28 cellular contexts compared by ENCODE assay signal in genomic region chr9:100196215-100196614, GRCh38.
A peak's percentile ranks its signal among the peaks of the same experiment; 100 is the strongest.
DNase-seq lines count a peak whose midpoint lies in the region; ATAC-seq and TF ChIP-seq lines count a peak whose summit lies in the region.
"Had no signal": no experiment of that assay in that cellular context is flagged by ENCODE, and none has a peak within 500 bp of the region (broad histone marks: within the 10 kb centered on the region; RNA-seq: fewer than 3 reads in every experiment).

No MANE protein-coding gene starts in this region.

- no peaks in the 10 kb centered on the region for H3K4me1 ChIP-seq in mesodermal cell (ENCODE audit: control insufficient read depth, insufficient read depth, low read length, poor library complexity, severe bottlenecking)
- H3K4me1 ChIP-seq: A549, SJCRH30 had no signal

- H3K27me3 Mint-ChIP-seq in T-helper 2 cell treated with Interferon-gamma antibody and Interleukin-4, amounts not matched to agents 5 μg/mL and 100 μg/mL, for 36 hours (ENCODE audit: low read depth), result no peaks in the 10 kb centered on the region
- H3K27me3 Mint-ChIP-seq: CD4-positive, alpha-beta memory T cell had no signal

- H3K27ac Mint-ChIP-seq in T-helper 2 cell treated with Interferon-gamma antibody and Interleukin-4, amounts not matched to agents 5 μg/mL and 100 μg/mL, for 36 hours, result no peak overlapping the region
- H3K27ac Mint-ChIP-seq: CD4-positive, alpha-beta memory T cell had no signal

- H3K36me3 Mint-ChIP-seq in T-helper 2 cell treated with Interferon-gamma antibody and Interleukin-4, amounts not matched to agents 5 μg/mL and 100 μg/mL, for 36 hours (ENCODE audit: low read depth), result peaks cover 9% of the 10 kb centered on the region

- no peak overlapping the region for H3K4me3 ChIP-seq in mesodermal cell (ENCODE audit: extremely low read depth, insufficient read depth, low read length, poor library complexity, severe bottlenecking)
- H3K4me3 ChIP-seq: A549, SJCRH30 had no signal

- peaks cover 26% of the 10 kb centered on the region for H3K9me3 Mint-ChIP-seq in T-helper 2 cell treated with Interferon-gamma antibody and Interleukin-4, amounts not matched to agents 5 μg/mL and 100 μg/mL, for 36 hours

- no peak for ATAC-seq in HG02884 (IDR thresholded peaks at IDR 0.05; ENCODE audit: unreplicated experiment)
- ATAC-seq: A549, HepG2, PC-3, Right ventricle myocardium inferior had no signal

- WGBS in mesodermal cell (ENCODE audit: insufficient coverage in 2 of 2), 2 experiments, result 58 to 67% methylated on average over 1 to 2 of the region's 3 CpGs

- H3K4me1 Mint-ChIP-seq in T-helper 2 cell treated with Interferon-gamma antibody and Interleukin-4, amounts not matched to agents 5 μg/mL and 100 μg/mL, for 36 hours (ENCODE audit: low read depth), result no peaks in the 10 kb centered on the region
- H3K4me1 Mint-ChIP-seq: CD4-positive, alpha-beta memory T cell had no signal

- peak; percentile 41 for DNase-seq in DMS 273 (lab: John Stamatoyannopoulos, UW; ENCODE audit: unreplicated experiment)
- peak; percentile 16 for DNase-seq in ELF-1 (ENCODE audit: low read depth, low spot score)
- peak; percentile 26 to 83 for DNase-seq in erythroblast (lab: John Stamatoyannopoulos, UW)
- no peak for DNase-seq in GOT3 (lab: John Stamatoyannopoulos, UW)
- DNase-seq in cortex of kidney (lab: John Stamatoyannopoulos, UW), result no peak
- DNase-seq in T-helper 2 cell treated with Interferon-gamma antibody and Interleukin-4, amounts not matched to agents 5 μg/mL and 100 μg/mL, for 36 hours (ENCODE audit: low spot score), result no peak
- DNase-seq: C1 segment of cervical spinal cord; CD4-positive, alpha-beta memory T cell; COR-L47; DMS79; EL; GF-D8; Kasumi-1; NCI-H1092 treated with DMSO at 0.1 percent for 48 hours; NCI-H1436; NCI-H187; NCI-H2081 treated with DMSO at 0.1 percent for 48 hours; NCI-H446; NCI-H524 treated with DMSO at 0.1 percent for 48 hours; NCI-H774; NK-92 treated with Interleukin-12 subunit alpha and Interleukin-12 subunit beta, amount 100 ng/mL, for 24 hours; PC-3; SJCRH30 had no signal

- H3K27ac ChIP-seq in mesodermal cell (ENCODE audit: low read depth, low read length, severe bottlenecking), result peak overlapping the region; percentile 11
- H3K27ac ChIP-seq: A549, SJCRH30 had no signal

- no peaks in the 10 kb centered on the region for H3K36me3 ChIP-seq in mesodermal cell (ENCODE audit: control insufficient read depth, insufficient read depth, low read length)

- no peak for TF ChIP-seq POLR2A in erythroblast (IDR thresholded peaks at IDR 0.05; ENCODE audit: low read length)

- H3K4me3 Mint-ChIP-seq in T-helper 2 cell treated with Interferon-gamma antibody and Interleukin-4, amounts not matched to agents 5 μg/mL and 100 μg/mL, for 36 hours, result no peak overlapping the region
- H3K4me3 Mint-ChIP-seq: CD4-positive, alpha-beta memory T cell had no signal

- peaks cover 6% of the 10 kb centered on the region for H3K9me3 ChIP-seq in mesodermal cell (ENCODE audit: control insufficient read depth, low read length)
- H3K9me3 ChIP-seq: SJCRH30 had no signal

Comparison
In these comparisons a context has a peak if more than half of its experiments do, and no peak if none do; other contexts are left out.
1. DNase-seq: peak in DMS 273 (single experiment), ELF-1 (single experiment) and erythroblast (2 of 2); none in GOT3 (single experiment), cortex of kidney (single experiment) and T-helper 2 cell treated with Interferon-gamma antibody and Interleukin-4, amounts not matched to agents 5 μg/mL and 100 μg/mL, for 36 hours (single experiment).